In genomic region chr12:122500685-122501488, GRCh38 we compare ENCODE assay signal across 8 cellular contexts. TPM values are rescaled to one million over a fixed set of nuclear protein-coding genes. Genes with fewer than 3 reads are reported as not detected.
A peak's percentile ranks its signal among the peaks of the same experiment; 100 is the strongest.
DNase-seq lines count a peak whose midpoint lies in the region; ATAC-seq, FAIRE-seq and TF ChIP-seq lines count a peak whose summit lies in the region.

Gene ZCCHC8 (minus strand): TSS chr12:122500932. CDS start chr12:122500840, 92 bp downstream.

- H3K56ac ChIP-seq in H9 (ENCODE audit: insufficient read length, low read depth, low read length): no peak within 1 kb of the TSS

- no peaks in the 10 kb centered on the region; the same call in 1 of the 2 replicates for H3K27me3 Mint-ChIP-seq in H9 (ENCODE audit: low read depth)
- no peaks in the 10 kb centered on the region for H3K27me3 Mint-ChIP-seq in nephron progenitor cell (ENCODE audit: low read depth, poor library complexity)
- H3K27me3 Mint-ChIP-seq in stimulated activated naive CD8-positive, alpha-beta T cell treated with anti-CD3 and anti-CD28 coated beads, Interleukin-15, amount 100 ng/mL, for 72 hours: no peaks in the 10 kb centered on the region

- no peak within 1 kb of the TSS; the same call in 1 of the 2 replicates for H3K4ac ChIP-seq in H9 (ENCODE audit: low read depth, low read length)

- H2BK5ac ChIP-seq in H9 (ENCODE audit: insufficient read length, low read length): peak within 1 kb of the TSS; percentile 16

- H3K18ac ChIP-seq in H9 (ENCODE audit: insufficient read length, low read depth, low read length): peak within 1 kb of the TSS; percentile 80

- H3K23me2 ChIP-seq in H9 (ENCODE audit: insufficient read length, low read depth, low read length, poor library complexity, severe bottlenecking): no peaks in the 10 kb centered on the region

- H3K27me3 ChIP-seq in H9 (ENCODE audit: insufficient read depth, low read length): no peaks in the 10 kb centered on the region
- no peaks in the 10 kb centered on the region for H3K27me3 ChIP-seq in MG63

- H3K4me1 Mint-ChIP-seq in H9 (peaks cover 12 to 15% of the 10 kb centered on the region in 2 experiments), nephron progenitor cell (peaks cover 28% of the 10 kb centered on the region)
- peaks cover 47% of the 10 kb centered on the region for H3K4me1 Mint-ChIP-seq in stimulated activated naive CD8-positive, alpha-beta T cell treated with anti-CD3 and anti-CD28 coated beads, Interleukin-15, amount 100 ng/mL, for 72 hours

- H2BK12ac ChIP-seq in H9 (ENCODE audit: insufficient read length, low read depth, low read length): no peak within 1 kb of the TSS

- H3K9me3 ChIP-seq in H9 (ENCODE audit: control insufficient read depth, low read depth, low read length) (no peaks in the 10 kb centered on the region), MG63 (no peaks in the 10 kb centered on the region)

- H3K79me2 ChIP-seq in H9 (ENCODE audit: insufficient read depth, low read length): no peaks in the 10 kb centered on the region; the same call in 1 of the 2 replicates

- ATAC-seq in stimulated activated naive CD8-positive, alpha-beta T cell treated with anti-CD3 and anti-CD28 coated beads, Interleukin-15, amount 100 ng/mL, for 72 hours: peak; percentile 97

- no peaks in the 10 kb centered on the region for H4K20me1 ChIP-seq in H9 (ENCODE audit: control insufficient read depth, insufficient read depth, insufficient read length)

- H2BK120ac ChIP-seq in H9 (ENCODE audit: low read depth, low read length, poor library complexity, severe bottlenecking): no peak within 1 kb of the TSS

- H3K4me3 ChIP-seq in MG63: peak within 1 kb of the TSS; percentile 90
- H3K4me3 ChIP-seq in fibroblast of the aortic adventitia (ENCODE audit: low read depth, low read length): peak within 1 kb of the TSS; percentile 92

- H3T11ph ChIP-seq in H9 (ENCODE audit: low read length): no peak within 1 kb of the TSS

- peak within 1 kb of the TSS; percentile 45 for H4K5ac ChIP-seq in H9 (ENCODE audit: insufficient read length, low read depth, low read length)

- DNase-seq in H9 (peak; percentile 100), MG63 (peak; percentile 99), SHP77 treated with DMSO at 0.1 percent for 48 hours (lab: John Stamatoyannopoulos, UW) (peak; percentile 99), fibroblast of the aortic adventitia (ENCODE audit: low read depth) (peak; percentile 97), nephron progenitor cell (peak; percentile 94)
- peak; percentile 99 for DNase-seq in activated effector memory CD4-positive, alpha-beta T cell treated with anti-CD3 and anti-CD28 coated beads, Interleukin-2, amount 50 U/mL, for 16 hours
- DNase-seq in stimulated activated naive CD8-positive, alpha-beta T cell treated with anti-CD3 and anti-CD28 coated beads, Interleukin-15, amount 100 ng/mL, for 72 hours: peak; percentile 95 to 97

- H3K9me3 Mint-ChIP-seq in H9 (no peaks in the 10 kb centered on the region; a peak in 1 of 5 replicates), nephron progenitor cell (no peaks in the 10 kb centered on the region)
- H3K9me3 Mint-ChIP-seq in stimulated activated naive CD8-positive, alpha-beta T cell treated with anti-CD3 and anti-CD28 coated beads, Interleukin-15, amount 100 ng/mL, for 72 hours: no peaks in the 10 kb centered on the region

- no peak within 1 kb of the TSS for H2BK15ac ChIP-seq in H9 (ENCODE audit: low read depth, low read length)

- FAIRE-seq in G401.6 (lab: Jason Lieb, UNC): peak; percentile 98

- no peaks in the 10 kb centered on the region for H3K79me1 ChIP-seq in H9 (ENCODE audit: insufficient read depth, low read depth, low read length, poor library complexity, severe bottlenecking)

- no CpG with 5 or more reads among the region's 52 CpGs for WGBS in H9 (ENCODE audit: extremely low coverage, insufficient read length, low lambda C conversion rate)

- H3K9ac ChIP-seq in H9 (ENCODE audit: extremely low read depth, insufficient read length, low read length): peak within 1 kb of the TSS; percentile 89

- H3K27ac ChIP-seq in H9 (ENCODE audit: insufficient read length, low read depth, low read length): peak within 1 kb of the TSS; percentile 53

- H2BK20ac ChIP-seq in H9 (ENCODE audit: low read depth, low read length, poor library complexity, severe bottlenecking): no peak within 1 kb of the TSS

- H3K4me2 ChIP-seq in H9 (ENCODE audit: insufficient read depth, insufficient read length, low read length): peak within 1 kb of the TSS; percentile 83

- no peak within 1 kb of the TSS for H2AFZ ChIP-seq in H9 (ENCODE audit: low read length)

- no peak within 1 kb of the TSS for H4K91ac ChIP-seq in H9 (ENCODE audit: insufficient read length, low read depth, low read length)

- H3K36me3 Mint-ChIP-seq in H9 (ENCODE audit: insufficient read depth in 1 of 3, low read depth in 3 of 3) (peaks cover 19 to 42% (median 35%) of the 10 kb centered on the region in 3 experiments), nephron progenitor cell (ENCODE audit: low read depth) (peaks cover 54% of the 10 kb centered on the region)

- H3K27ac Mint-ChIP-seq in H9: peak within 1 kb of the TSS; percentile 99 to 100 (median 100)
- peak within 1 kb of the TSS; percentile 100 for H3K27ac Mint-ChIP-seq in nephron progenitor cell
- H3K27ac Mint-ChIP-seq in stimulated activated naive CD8-positive, alpha-beta T cell treated with anti-CD3 and anti-CD28 coated beads, Interleukin-15, amount 100 ng/mL, for 72 hours: peak within 1 kb of the TSS; percentile 99

- H2AK5ac ChIP-seq in H9 (ENCODE audit: insufficient read length, low read length): no peak within 1 kb of the TSS

- H3K4me1 ChIP-seq in H9 (ENCODE audit: insufficient read depth, low read length): no peaks in the 10 kb centered on the region

- peak within 1 kb of the TSS; percentile 97 to 98 for H3K4me3 Mint-ChIP-seq in H9
- H3K4me3 Mint-ChIP-seq in nephron progenitor cell: peak within 1 kb of the TSS; percentile 95
- H3K4me3 Mint-ChIP-seq in stimulated activated naive CD8-positive, alpha-beta T cell treated with anti-CD3 and anti-CD28 coated beads, Interleukin-15, amount 100 ng/mL, for 72 hours: peak within 1 kb of the TSS; percentile 99

- H3K14ac ChIP-seq in H9 (ENCODE audit: insufficient read depth, low read length): peak within 1 kb of the TSS; percentile 90

- no peak within 1 kb of the TSS for H3K23ac ChIP-seq in H9 (ENCODE audit: insufficient read length, low read depth, low read length)

- TF ChIP-seq CTCF in H9 (conservative IDR thresholded peaks at IDR 0.05) (peak; percentile 36; the same call in 1 of the 3 replicates), fibroblast of the aortic adventitia (IDR thresholded peaks at IDR 0.05; ENCODE audit: insufficient read depth, low read length) (peak; percentile 11), nephron progenitor cell (IDR thresholded peaks at IDR 0.05) (no peak)

- H4K8ac ChIP-seq in H9 (replicated peaks; ENCODE audit: insufficient read length, low read depth, low read length): peak within 1 kb of the TSS; percentile 63

- H3K36me3 ChIP-seq in MG63: peaks cover 52% of the 10 kb centered on the region

RNA-seq across cellular contexts. Expression of gene ZCCHC8, which starts in this region (rescaled TPM):
- total RNA-seq in H9 (2021): 37.3 and 37.4 TPM in 2 replicates
- total RNA-seq in MG63 (2014; rRNA removed; shearing (Covaris generic); ENCODE audit: low replicate concordance): 8.5 and 11.0 TPM in 2 replicates
- 15.9 and 23.1 TPM in 2 replicates for total RNA-seq in fibroblast of the aortic adventitia (ENCODE audit: low replicate concordance)

Comparison
In these comparisons a context has a peak if more than half of its experiments do, and no peak if none do; other contexts are left out.
1. Peak in every context shown above with its lines: DNase-seq, ATAC-seq, H3K4me3 ChIP-seq and H3K27ac ChIP-seq.